12 cellular contexts compared by ENCODE assay signal in the genomic region with DNA sequence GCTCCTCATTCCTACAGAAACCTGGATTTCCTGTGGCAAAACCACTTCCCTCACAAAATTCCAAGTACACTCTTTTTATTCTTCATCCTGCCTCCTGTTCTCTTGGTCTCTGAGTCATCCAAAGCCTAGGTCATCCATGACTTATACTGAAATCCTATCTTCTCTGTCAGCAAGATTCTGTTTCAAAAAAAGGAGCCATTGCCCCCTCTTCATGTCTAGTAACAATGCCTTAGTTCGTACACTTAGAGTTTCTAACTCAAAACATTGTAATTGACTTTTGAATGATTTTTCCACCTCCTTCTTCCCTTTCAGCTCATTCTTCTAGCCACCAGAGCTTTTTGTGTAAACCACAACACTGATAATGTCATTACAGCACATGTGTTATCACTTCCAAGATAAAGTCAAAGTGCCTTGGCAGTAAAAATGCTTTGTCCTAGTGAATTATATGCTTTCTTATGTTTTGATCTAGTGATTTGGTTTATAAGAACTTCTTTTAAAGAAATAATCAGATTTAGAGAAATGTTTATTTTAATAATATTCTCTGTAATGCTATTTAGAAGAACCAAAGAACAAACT.
DNase-seq lines count a peak whose midpoint lies in the region; ATAC-seq and TF ChIP-seq lines count a peak whose summit lies in the region.
"Had no signal": no experiment of that assay in that cellular context is flagged by ENCODE, and none has a peak within 500 bp of the region (broad histone marks: within the 10 kb centered on the region; RNA-seq: fewer than 3 reads in every experiment).

No MANE protein-coding gene starts in this region.

- H3K27ac ChIP-seq in fibroblast of lung (ENCODE audit: insufficient read depth, low read length): peak overlapping the region; percentile 58
- H3K27ac ChIP-seq: BLaER1 treated with 17β-estradiol and CSF1 and Interleukin-3, amounts not matched to agents 10 nM and 100 nM had no signal

- H3K4me3 ChIP-seq in fibroblast of lung (replicated peaks in 1 of 4; ENCODE audit: control extremely low read depth in 1 of 4, insufficient read depth in 1 of 4, low read depth in 3 of 4, low read length in 4 of 4): peak overlapping the region in 1 of 4 experiments; percentile 15
- H3K4me3 ChIP-seq: BLaER1 treated with 17β-estradiol and CSF1 and Interleukin-3, amounts not matched to agents 10 nM and 100 nM had no signal

- H3K9ac ChIP-seq in fibroblast of lung (ENCODE audit: insufficient read depth, low read length): no peak overlapping the region
- H3K9ac ChIP-seq: BLaER1 treated with 17β-estradiol and CSF1 and Interleukin-3, amounts not matched to agents 10 nM and 100 nM had no signal

- peak in 1 of 2 donors; percentile 6 for DNase-seq in activated T-cell treated with anti-CD3 and anti-CD28 coated beads, Interleukin-2, amount 50 U/mL, for 72 hours
- DNase-seq in activated T-cell treated with anti-CD3 and anti-CD28 coated beads, Interleukin-2, amount 50 U/mL, for 48 hours: no peak
- DNase-seq in SK-N-DZ (ENCODE audit: low spot score): peak; percentile 29
- DNase-seq in fibroblast of lung (ENCODE audit: low read depth in 2 of 2): peak; percentile 86 to 94
- DNase-seq in stimulated activated effector memory CD8-positive, alpha-beta T cell treated with anti-CD3 and anti-CD28 coated beads, Interleukin-12 subunit alpha, Interleukin-12 subunit beta, amount 100 ng/mL, for 72 hours (ENCODE audit: low spot score in 2 of 2): no peak
- no peak for DNase-seq in D341Med (ENCODE audit: low spot score)
- DNase-seq in GF-D8 (lab: John Stamatoyannopoulos, UW): no peak
- no peak for DNase-seq in activated effector memory CD4-positive, alpha-beta T cell treated with anti-CD3 and anti-CD28 coated beads, Interleukin-2, amount 50 U/mL, for 16 hours
- DNase-seq: activated naive CD8-positive, alpha-beta T cell treated with anti-CD3 and anti-CD28 coated beads, Interleukin-2, amount 10 ng/mL, durations not matched to agents 7 days and 5 days; NCI-H446; posterior cingulate gyrus had no signal

- no peaks in the 10 kb centered on the region for H3K36me3 Mint-ChIP-seq in activated T-cell treated with anti-CD3 and anti-CD28 coated beads, Interleukin-2, amount 50 U/mL, for 72 hours (ENCODE audit: insufficient read depth in 2 of 2)
- H3K36me3 Mint-ChIP-seq in stimulated activated effector memory CD8-positive, alpha-beta T cell treated with anti-CD3 and anti-CD28 coated beads, Interleukin-12 subunit alpha, Interleukin-12 subunit beta, amount 100 ng/mL, for 72 hours: peaks cover 7% of the 10 kb centered on the region
- H3K36me3 Mint-ChIP-seq: activated naive CD8-positive, alpha-beta T cell treated with anti-CD3 and anti-CD28 coated beads, Interleukin-2, amount 10 ng/mL, durations not matched to agents 7 days and 5 days had no signal

- no peaks in the 10 kb centered on the region for H3K9me3 ChIP-seq in fibroblast of lung (ENCODE audit: control insufficient read depth, insufficient read depth, low read depth, low read length)
- H3K9me3 ChIP-seq: BLaER1 treated with 17β-estradiol and CSF1 and Interleukin-3, amounts not matched to agents 10 nM and 100 nM had no signal

- H3K27me3 ChIP-seq in fibroblast of lung (ENCODE audit: control insufficient read depth, insufficient read depth, low read length): no peaks in the 10 kb centered on the region
- H3K27me3 ChIP-seq: BLaER1 treated with 17β-estradiol and CSF1 and Interleukin-3, amounts not matched to agents 10 nM and 100 nM had no signal

- peak overlapping the region; percentile 22 for H2AFZ ChIP-seq in fibroblast of lung (ENCODE audit: low read length)

- peaks cover 19% of the 10 kb centered on the region for H3K4me1 Mint-ChIP-seq in activated T-cell treated with anti-CD3 and anti-CD28 coated beads, Interleukin-2, amount 50 U/mL, for 72 hours (ENCODE audit: low read depth)
- H3K4me1 Mint-ChIP-seq in stimulated activated effector memory CD8-positive, alpha-beta T cell treated with anti-CD3 and anti-CD28 coated beads, Interleukin-12 subunit alpha, Interleukin-12 subunit beta, amount 100 ng/mL, for 72 hours: peaks cover 20% of the 10 kb centered on the region

- peak overlapping the region; percentile 34 to 89 for H3K4me3 Mint-ChIP-seq in activated T-cell treated with anti-CD3 and anti-CD28 coated beads, Interleukin-2, amount 50 U/mL, for 72 hours
- H3K4me3 Mint-ChIP-seq in stimulated activated effector memory CD8-positive, alpha-beta T cell treated with anti-CD3 and anti-CD28 coated beads, Interleukin-12 subunit alpha, Interleukin-12 subunit beta, amount 100 ng/mL, for 72 hours: peak overlapping the region; percentile 64
- H3K4me3 Mint-ChIP-seq: activated naive CD8-positive, alpha-beta T cell treated with anti-CD3 and anti-CD28 coated beads, Interleukin-2, amount 10 ng/mL, durations not matched to agents 7 days and 5 days had no signal

- H4K20me1 ChIP-seq in fibroblast of lung (ENCODE audit: control insufficient read depth, extremely low read depth, insufficient read depth, low read length): no peaks in the 10 kb centered on the region
- H4K20me1 ChIP-seq: BLaER1 treated with 17β-estradiol and CSF1 and Interleukin-3, amounts not matched to agents 10 nM and 100 nM had no signal

- peak overlapping the region; percentile 56 for H3K4me2 ChIP-seq in fibroblast of lung (ENCODE audit: extremely low read depth, insufficient read depth, low read length)

- no peaks in the 10 kb centered on the region for H3K36me3 ChIP-seq in fibroblast of lung (ENCODE audit: control insufficient read depth, insufficient read depth, low read length)
- H3K36me3 ChIP-seq: BLaER1 treated with 17β-estradiol and CSF1 and Interleukin-3, amounts not matched to agents 10 nM and 100 nM had no signal

- ATAC-seq in activated T-cell treated with anti-CD3 and anti-CD28 coated beads, Interleukin-2, amount 50 U/mL, for 72 hours (replicated peaks in 1 of 2): peak in 1 of 2 donors; percentile 27
- peak; percentile 35 for ATAC-seq in stimulated activated effector memory CD8-positive, alpha-beta T cell treated with anti-CD3 and anti-CD28 coated beads, Interleukin-12 subunit alpha, Interleukin-12 subunit beta, amount 100 ng/mL, for 72 hours

- peaks cover 12% of the 10 kb centered on the region for H3K4me1 ChIP-seq in fibroblast of lung (ENCODE audit: control insufficient read depth, extremely low read depth, insufficient read depth, low read length)

- peaks cover 31% of the 10 kb centered on the region for H3K27me3 Mint-ChIP-seq in activated T-cell treated with anti-CD3 and anti-CD28 coated beads, Interleukin-2, amount 50 U/mL, for 72 hours (ENCODE audit: low read depth)

- H3K9me3 Mint-ChIP-seq in activated T-cell treated with anti-CD3 and anti-CD28 coated beads, Interleukin-2, amount 50 U/mL, for 72 hours: no peaks in the 10 kb centered on the region
- no peaks in the 10 kb centered on the region for H3K9me3 Mint-ChIP-seq in stimulated activated effector memory CD8-positive, alpha-beta T cell treated with anti-CD3 and anti-CD28 coated beads, Interleukin-12 subunit alpha, Interleukin-12 subunit beta, amount 100 ng/mL, for 72 hours
- H3K9me3 Mint-ChIP-seq: activated naive CD8-positive, alpha-beta T cell treated with anti-CD3 and anti-CD28 coated beads, Interleukin-2, amount 10 ng/mL, durations not matched to agents 7 days and 5 days had no signal

- H3K79me2 ChIP-seq in fibroblast of lung (ENCODE audit: control insufficient read depth, insufficient read depth, low read length): no peaks in the 10 kb centered on the region

- TF ChIP-seq CTCF in fibroblast of lung (conservative IDR thresholded peaks at IDR 0.05 in 1 of 2, IDR thresholded peaks at IDR 0.05 in 1 of 2; ENCODE audit: low read depth in 1 of 2, low read length in 2 of 2): no peak

- H3K27ac Mint-ChIP-seq in activated T-cell treated with anti-CD3 and anti-CD28 coated beads, Interleukin-2, amount 50 U/mL, for 72 hours: peak overlapping the region; percentile 99
- peak overlapping the region; percentile 90 for H3K27ac Mint-ChIP-seq in stimulated activated effector memory CD8-positive, alpha-beta T cell treated with anti-CD3 and anti-CD28 coated beads, Interleukin-12 subunit alpha, Interleukin-12 subunit beta, amount 100 ng/mL, for 72 hours
- H3K27ac Mint-ChIP-seq: activated naive CD8-positive, alpha-beta T cell treated with anti-CD3 and anti-CD28 coated beads, Interleukin-2, amount 10 ng/mL, durations not matched to agents 7 days and 5 days had no signal

Comparison
In these comparisons a context has a peak if more than half of its experiments do, and no peak if none do; other contexts are left out.
1. DNase-seq: peak in SK-N-DZ (single experiment) and fibroblast of lung (2 of 2); none in activated T-cell treated with anti-CD3 and anti-CD28 coated beads, Interleukin-2, amount 50 U/mL, for 48 hours (0 of 2), stimulated activated effector memory CD8-positive, alpha-beta T cell treated with anti-CD3 and anti-CD28 coated beads, Interleukin-12 subunit alpha, Interleukin-12 subunit beta, amount 100 ng/mL, for 72 hours (0 of 2), D341Med (single experiment), GF-D8 (single experiment) and activated effector memory CD4-positive, alpha-beta T cell treated with anti-CD3 and anti-CD28 coated beads, Interleukin-2, amount 50 U/mL, for 16 hours (single experiment).